In genomic region chr19:28377077-28377476, GRCh38 we compare ENCODE assay signal across 22 cellular contexts.
DNase-seq lines count a peak whose midpoint lies in the region; ATAC-seq, FAIRE-seq and TF ChIP-seq lines count a peak whose summit lies in the region.
"Had no signal": no experiment of that assay in that cellular context is flagged by ENCODE, and none has a peak within 500 bp of the region (broad histone marks: within the 10 kb centered on the region; RNA-seq: fewer than 3 reads in every experiment).

No MANE protein-coding gene starts in this region.

- TF ChIP-seq CTCF in A549 (IDR thresholded peaks at IDR 0.05), result no peak
- TF ChIP-seq CTCF in fibroblast of the aortic adventitia (IDR thresholded peaks at IDR 0.05; ENCODE audit: insufficient read depth, low read length), result no peak
- no peak for TF ChIP-seq CTCF in dorsolateral prefrontal cortex (IDR thresholded peaks at IDR 0.05 in 54 of 56, conservative IDR thresholded peaks at IDR 0.05 in 2 of 56; ENCODE audit: low read depth in 1 of 56, partially characterized antibody in 56 of 56)

- ATAC-seq in A549 (no peak), T-cell (replicated peaks in 1 of 4) (no peak)
- ATAC-seq: activated CD8-positive, alpha-beta memory T cell treated with anti-CD3 and anti-CD28 coated beads, Interleukin-2, amount 10 ng/mL, durations not matched to agents 7 days and 5 days had no signal

- H3K27ac Mint-ChIP-seq in T-cell, result no peak overlapping the region
- H3K27ac Mint-ChIP-seq: activated B cell treated with CpG ODN at 0.5 μM for 24 hours; activated CD8-positive, alpha-beta memory T cell treated with anti-CD3 and anti-CD28 coated beads, Interleukin-2, amount 10 ng/mL, durations not matched to agents 7 days and 5 days; activated T-helper 2 cell treated with anti-CD3 and anti-CD28 coated beads, Interferon-gamma antibody, Interleukin-2, Interleukin-4, amounts not matched to agents 10 μg/mL and 5 μg/mL and 100 μg/mL, durations not matched to agents 14 hours and 24 hours and 36 hours; naive B cell had no signal

- POLR2A ChIA-PET in A549 (lab: Yijun Ruan, JAX), result no interaction called here
- POLR2A ChIA-PET in T-cell (lab: Charles Lee), result no interaction called here

- no peak for FAIRE-seq in A549 (lab: Jason Lieb, UNC)
- FAIRE-seq: islet of Langerhans had no signal

- H3K27ac ChIP-seq in A549 (no peak overlapping the region), dorsolateral prefrontal cortex (no peak overlapping the region)
- H3K27ac ChIP-seq: skin epidermis had no signal

- intact Hi-C loops in dorsolateral prefrontal cortex (cut with DNase I), result no loop called here

- H3K4me1 ChIP-seq in A549, result no peaks in the 10 kb centered on the region

- H3K36me3 Mint-ChIP-seq in T-cell, result no peaks in the 10 kb centered on the region
- H3K36me3 Mint-ChIP-seq: activated CD8-positive, alpha-beta memory T cell treated with anti-CD3 and anti-CD28 coated beads, Interleukin-2, amount 10 ng/mL, durations not matched to agents 7 days and 5 days; naive B cell had no signal

- H3K27me3 Mint-ChIP-seq in T-cell, result no peaks in the 10 kb centered on the region
- H3K27me3 Mint-ChIP-seq: activated B cell treated with CpG ODN at 0.5 μM for 24 hours; activated CD8-positive, alpha-beta memory T cell treated with anti-CD3 and anti-CD28 coated beads, Interleukin-2, amount 10 ng/mL, durations not matched to agents 7 days and 5 days had no signal

- TF ChIP-seq POLR2A in A549 (IDR thresholded peaks at IDR 0.05; ENCODE audit: low read length), result no peak

- no peak overlapping the region for H3K4me2 ChIP-seq in A549

- H3K4me1 Mint-ChIP-seq in T-cell, result no peaks in the 10 kb centered on the region
- H3K4me1 Mint-ChIP-seq: activated B cell treated with CpG ODN at 0.5 μM for 24 hours; activated CD8-positive, alpha-beta memory T cell treated with anti-CD3 and anti-CD28 coated beads, Interleukin-2, amount 10 ng/mL, durations not matched to agents 7 days and 5 days; naive B cell had no signal

- H3K27me3 ChIP-seq in dorsolateral prefrontal cortex, result peaks cover 0 to 50% (median 0%) of the 10 kb centered on the region in 45 donors

- CTCF ChIA-PET in A549 (lab: Yijun Ruan, JAX) (no interaction called here), T-cell (lab: Charles Lee) (no interaction called here)

- no peak for TF ChIP-seq RAD21 in A549 (conservative IDR thresholded peaks at IDR 0.05 in 1 of 2, IDR thresholded peaks at IDR 0.05 in 1 of 2)

- peaks cover 3 to 18% (median 3%) of the 10 kb centered on the region in 3 donors for H3K9me3 Mint-ChIP-seq in T-cell

- no peak overlapping the region for H3K4me3 Mint-ChIP-seq in T-cell
- H3K4me3 Mint-ChIP-seq: activated B cell treated with CpG ODN at 0.5 μM for 24 hours; activated CD8-positive, alpha-beta memory T cell treated with anti-CD3 and anti-CD28 coated beads, Interleukin-2, amount 10 ng/mL, durations not matched to agents 7 days and 5 days; naive B cell had no signal

- 14% methylated on average over 9 of the region's 9 CpGs for WGBS in A549 (ENCODE audit: missing lambda C conversion rate)

- no peak for DNase-seq in A549 (ENCODE audit: low read depth in 1 of 2, low spot score in 1 of 2)
- DNase-seq in GM03348 (ENCODE audit: low spot score), result peak; percentile 18
- peak; percentile 8 for DNase-seq in RKO (ENCODE audit: low spot score)
- DNase-seq in fibroblast of the aortic adventitia (ENCODE audit: low read depth), result peak; percentile 35
- no peak for DNase-seq in NCI-H2029 treated with DMSO at 0.1 percent for 48 hours (lab: John Stamatoyannopoulos, UW)
- DNase-seq in dorsolateral prefrontal cortex, result no peak
- DNase-seq in DMS79 (lab: John Stamatoyannopoulos, UW), result no peak
- DNase-seq in T-cell, result no peak
- DNase-seq: activated B cell treated with CpG ODN at 0.5 μM for 24 hours; activated CD8-positive, alpha-beta memory T cell treated with anti-CD3 and anti-CD28 coated beads, Interleukin-2, amount 10 ng/mL, durations not matched to agents 7 days and 5 days; EL; head of caudate nucleus; naive B cell; NCI-H1694; NCI-H345; posterior cingulate gyrus; stimulated activated CD4-positive, alpha-beta T cell treated with anti-CD3 and anti-CD28 coated beads, Interleukin-4, amount 100 ng/mL, for 24 hours; T-helper 1 cell had no signal

- H3K4me3 ChIP-seq in A549 (no peak overlapping the region), fibroblast of the aortic adventitia (ENCODE audit: low read depth, low read length) (no peak overlapping the region), dorsolateral prefrontal cortex (no peak overlapping the region)
- H3K4me3 ChIP-seq: lung, skin epidermis had no signal

- no peak for TF ChIP-seq EP300 in A549 (IDR thresholded peaks at IDR 0.05)

- H3K9me3 ChIP-seq in A549, result 0 out of 3 replicates have a peak, but pooled peaks cover 7% of the 10 kb centered on the region

TF ChIP-seq in A549, 52 proteins besides CTCF, POLR2A, EP300 and RAD21:
- TF ChIP-seq REST (IDR thresholded peaks at IDR 0.05) (peak; percentile 79), HOXA7 (CRISPR knock-in tag; IDR thresholded peaks at IDR 0.05) (no peak), RNF2 (IDR thresholded peaks at IDR 0.05; ENCODE audit: borderline replicate concordance, low read depth) (no peak), SREBF2 (IDR thresholded peaks at IDR 0.05) (no peak)

Comparison
In these comparisons a context has a peak if more than half of its experiments do, and no peak if none do; other contexts are left out.
1. DNase-seq: peak in GM03348 (single experiment), RKO (single experiment) and fibroblast of the aortic adventitia (single experiment); none in A549 (0 of 2), NCI-H2029 treated with DMSO at 0.1 percent for 48 hours (single experiment), dorsolateral prefrontal cortex (0 of 10), DMS79 (single experiment) and T-cell (0 of 34).